Comparison of ENCODE assay signal across 1 cellular context in genomic region chr13:75825161-75825560, GRCh38.
TF ChIP-seq lines count a peak whose summit lies in the region.

No MANE protein-coding gene starts in this region.

TF ChIP-seq in H1, 55 proteins besides CTCF, POLR2A, EP300 and RAD21 (continued from another document):
- no peak for TF ChIP-seq SP1 (IDR thresholded peaks at IDR 0.05; ENCODE audit: low read depth, low read length)
- TF ChIP-seq, protein P1, sequence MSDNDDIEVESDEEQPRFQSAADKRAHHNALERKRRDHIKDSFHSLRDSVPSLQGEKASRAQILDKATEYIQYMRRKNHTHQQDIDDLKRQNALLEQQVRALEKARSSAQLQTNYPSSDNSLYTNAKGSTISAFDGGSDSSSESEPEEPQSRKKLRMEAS (IDR thresholded peaks at IDR 0.05): peak; percentile 62; the same call in 1 of the 2 replicates
- TF ChIP-seq, protein P2, sequence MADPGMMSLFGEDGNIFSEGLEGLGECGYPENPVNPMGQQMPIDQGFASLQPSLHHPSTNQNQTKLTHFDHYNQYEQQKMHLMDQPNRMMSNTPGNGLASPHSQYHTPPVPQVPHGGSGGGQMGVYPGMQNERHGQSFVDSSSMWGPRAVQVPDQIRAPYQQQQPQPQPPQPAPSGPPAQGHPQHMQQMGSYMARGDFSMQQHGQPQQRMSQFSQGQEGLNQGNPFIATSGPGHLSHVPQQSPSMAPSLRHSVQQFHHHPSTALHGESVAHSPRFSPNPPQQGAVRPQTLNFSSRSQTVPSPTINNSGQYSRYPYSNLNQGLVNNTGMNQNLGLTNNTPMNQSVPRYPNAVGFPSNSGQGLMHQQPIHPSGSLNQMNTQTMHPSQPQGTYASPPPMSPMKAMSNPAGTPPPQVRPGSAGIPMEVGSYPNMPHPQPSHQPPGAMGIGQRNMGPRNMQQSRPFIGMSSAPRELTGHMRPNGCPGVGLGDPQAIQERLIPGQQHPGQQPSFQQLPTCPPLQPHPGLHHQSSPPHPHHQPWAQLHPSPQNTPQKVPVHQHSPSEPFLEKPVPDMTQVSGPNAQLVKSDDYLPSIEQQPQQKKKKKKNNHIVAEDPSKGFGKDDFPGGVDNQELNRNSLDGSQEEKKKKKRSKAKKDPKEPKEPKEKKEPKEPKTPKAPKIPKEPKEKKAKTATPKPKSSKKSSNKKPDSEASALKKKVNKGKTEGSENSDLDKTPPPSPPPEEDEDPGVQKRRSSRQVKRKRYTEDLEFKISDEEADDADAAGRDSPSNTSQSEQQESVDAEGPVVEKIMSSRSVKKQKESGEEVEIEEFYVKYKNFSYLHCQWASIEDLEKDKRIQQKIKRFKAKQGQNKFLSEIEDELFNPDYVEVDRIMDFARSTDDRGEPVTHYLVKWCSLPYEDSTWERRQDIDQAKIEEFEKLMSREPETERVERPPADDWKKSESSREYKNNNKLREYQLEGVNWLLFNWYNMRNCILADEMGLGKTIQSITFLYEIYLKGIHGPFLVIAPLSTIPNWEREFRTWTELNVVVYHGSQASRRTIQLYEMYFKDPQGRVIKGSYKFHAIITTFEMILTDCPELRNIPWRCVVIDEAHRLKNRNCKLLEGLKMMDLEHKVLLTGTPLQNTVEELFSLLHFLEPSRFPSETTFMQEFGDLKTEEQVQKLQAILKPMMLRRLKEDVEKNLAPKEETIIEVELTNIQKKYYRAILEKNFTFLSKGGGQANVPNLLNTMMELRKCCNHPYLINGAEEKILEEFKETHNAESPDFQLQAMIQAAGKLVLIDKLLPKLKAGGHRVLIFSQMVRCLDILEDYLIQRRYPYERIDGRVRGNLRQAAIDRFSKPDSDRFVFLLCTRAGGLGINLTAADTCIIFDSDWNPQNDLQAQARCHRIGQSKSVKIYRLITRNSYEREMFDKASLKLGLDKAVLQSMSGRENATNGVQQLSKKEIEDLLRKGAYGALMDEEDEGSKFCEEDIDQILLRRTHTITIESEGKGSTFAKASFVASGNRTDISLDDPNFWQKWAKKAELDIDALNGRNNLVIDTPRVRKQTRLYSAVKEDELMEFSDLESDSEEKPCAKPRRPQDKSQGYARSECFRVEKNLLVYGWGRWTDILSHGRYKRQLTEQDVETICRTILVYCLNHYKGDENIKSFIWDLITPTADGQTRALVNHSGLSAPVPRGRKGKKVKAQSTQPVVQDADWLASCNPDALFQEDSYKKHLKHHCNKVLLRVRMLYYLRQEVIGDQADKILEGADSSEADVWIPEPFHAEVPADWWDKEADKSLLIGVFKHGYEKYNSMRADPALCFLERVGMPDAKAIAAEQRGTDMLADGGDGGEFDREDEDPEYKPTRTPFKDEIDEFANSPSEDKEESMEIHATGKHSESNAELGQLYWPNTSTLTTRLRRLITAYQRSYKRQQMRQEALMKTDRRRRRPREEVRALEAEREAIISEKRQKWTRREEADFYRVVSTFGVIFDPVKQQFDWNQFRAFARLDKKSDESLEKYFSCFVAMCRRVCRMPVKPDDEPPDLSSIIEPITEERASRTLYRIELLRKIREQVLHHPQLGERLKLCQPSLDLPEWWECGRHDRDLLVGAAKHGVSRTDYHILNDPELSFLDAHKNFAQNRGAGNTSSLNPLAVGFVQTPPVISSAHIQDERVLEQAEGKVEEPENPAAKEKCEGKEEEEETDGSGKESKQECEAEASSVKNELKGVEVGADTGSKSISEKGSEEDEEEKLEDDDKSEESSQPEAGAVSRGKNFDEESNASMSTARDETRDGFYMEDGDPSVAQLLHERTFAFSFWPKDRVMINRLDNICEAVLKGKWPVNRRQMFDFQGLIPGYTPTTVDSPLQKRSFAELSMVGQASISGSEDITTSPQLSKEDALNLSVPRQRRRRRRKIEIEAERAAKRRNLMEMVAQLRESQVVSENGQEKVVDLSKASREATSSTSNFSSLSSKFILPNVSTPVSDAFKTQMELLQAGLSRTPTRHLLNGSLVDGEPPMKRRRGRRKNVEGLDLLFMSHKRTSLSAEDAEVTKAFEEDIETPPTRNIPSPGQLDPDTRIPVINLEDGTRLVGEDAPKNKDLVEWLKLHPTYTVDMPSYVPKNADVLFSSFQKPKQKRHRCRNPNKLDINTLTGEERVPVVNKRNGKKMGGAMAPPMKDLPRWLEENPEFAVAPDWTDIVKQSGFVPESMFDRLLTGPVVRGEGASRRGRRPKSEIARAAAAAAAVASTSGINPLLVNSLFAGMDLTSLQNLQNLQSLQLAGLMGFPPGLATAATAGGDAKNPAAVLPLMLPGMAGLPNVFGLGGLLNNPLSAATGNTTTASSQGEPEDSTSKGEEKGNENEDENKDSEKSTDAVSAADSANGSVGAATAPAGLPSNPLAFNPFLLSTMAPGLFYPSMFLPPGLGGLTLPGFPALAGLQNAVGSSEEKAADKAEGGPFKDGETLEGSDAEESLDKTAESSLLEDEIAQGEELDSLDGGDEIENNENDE (IDR thresholded peaks at IDR 0.05; ENCODE audit: insufficient replicate concordance, low read length): peak; percentile 42
- no peak for TF ChIP-seq CHD1 (IDR thresholded peaks at IDR 0.05; ENCODE audit: low read depth, low read length)
- no peak for TF ChIP-seq SRF (IDR thresholded peaks at IDR 0.05; ENCODE audit: low read depth, low read length)
- no peak for TF ChIP-seq SP2 (IDR thresholded peaks at IDR 0.05; ENCODE audit: low read length)
- TF ChIP-seq E2F6 (IDR thresholded peaks at IDR 0.05): 0 out of 2 replicates have a peak, but pooled peaks have one; percentile 36
TF ChIP-seq in H1: peak in this region for 3.
